ENCODE assay signal across 2 cellular contexts in the genomic region with DNA sequence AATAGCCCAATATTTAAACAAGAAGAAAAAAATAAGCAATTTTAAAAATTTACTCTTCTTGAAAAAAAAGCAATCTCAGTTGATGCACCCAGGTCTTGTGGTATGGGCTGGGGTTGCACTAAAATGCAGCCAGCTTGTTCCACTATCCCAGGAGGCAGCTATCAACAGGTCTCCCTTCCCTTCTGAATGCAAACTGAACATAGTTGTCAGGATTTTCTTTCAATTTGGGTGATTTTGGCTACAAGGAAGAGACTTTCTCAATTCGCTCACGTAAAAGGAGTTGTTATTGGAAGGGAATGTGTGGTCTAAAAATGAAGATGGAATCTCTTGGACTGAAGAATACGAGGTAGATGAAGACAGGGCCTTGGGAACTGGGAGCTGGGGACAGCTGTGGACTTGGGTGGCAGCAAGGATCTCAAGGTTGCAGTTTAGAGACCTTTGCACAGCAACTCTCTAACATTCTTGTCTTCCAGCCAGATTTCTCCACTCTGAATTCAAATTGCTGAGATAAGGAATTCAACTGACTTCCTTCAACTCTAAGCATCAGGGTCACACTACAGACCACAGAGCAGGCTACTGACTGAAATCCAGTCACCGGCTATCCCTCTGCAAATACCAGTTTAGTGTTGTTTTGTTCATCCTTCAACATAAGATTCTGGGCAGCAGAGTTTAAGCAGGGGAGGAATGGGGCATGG.
TF ChIP-seq lines count a peak whose summit lies in the region.

No MANE protein-coding gene starts in this region.

TF ChIP-seq in SK-N-SH treated with all-trans-retinoic acid at 6 μM for 48 hours, 23 proteins besides CTCF, POLR2A, EP300 and RAD21 (continued from another document):
- TF ChIP-seq ZFP30 (CRISPR knock-in tag; IDR thresholded peaks at IDR 0.05), result no peak

TF ChIP-seq in SK-N-SH, 30 proteins besides CTCF, POLR2A, EP300 and RAD21:
- TF ChIP-seq, protein P1, sequence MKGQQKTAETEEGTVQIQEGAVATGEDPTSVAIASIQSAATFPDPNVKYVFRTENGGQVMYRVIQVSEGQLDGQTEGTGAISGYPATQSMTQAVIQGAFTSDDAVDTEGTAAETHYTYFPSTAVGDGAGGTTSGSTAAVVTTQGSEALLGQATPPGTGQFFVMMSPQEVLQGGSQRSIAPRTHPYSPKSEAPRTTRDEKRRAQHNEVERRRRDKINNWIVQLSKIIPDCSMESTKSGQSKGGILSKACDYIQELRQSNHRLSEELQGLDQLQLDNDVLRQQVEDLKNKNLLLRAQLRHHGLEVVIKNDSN (IDR thresholded peaks at IDR 0.05; ENCODE audit: borderline replicate concordance, low read depth), result no peak
- TF ChIP-seq, protein P2, sequence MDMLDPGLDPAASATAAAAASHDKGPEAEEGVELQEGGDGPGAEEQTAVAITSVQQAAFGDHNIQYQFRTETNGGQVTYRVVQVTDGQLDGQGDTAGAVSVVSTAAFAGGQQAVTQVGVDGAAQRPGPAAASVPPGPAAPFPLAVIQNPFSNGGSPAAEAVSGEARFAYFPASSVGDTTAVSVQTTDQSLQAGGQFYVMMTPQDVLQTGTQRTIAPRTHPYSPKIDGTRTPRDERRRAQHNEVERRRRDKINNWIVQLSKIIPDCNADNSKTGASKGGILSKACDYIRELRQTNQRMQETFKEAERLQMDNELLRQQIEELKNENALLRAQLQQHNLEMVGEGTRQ (IDR thresholded peaks at IDR 0.05; ENCODE audit: borderline replicate concordance, low read depth, low read length), result no peak
- TF ChIP-seq TAF1 (IDR thresholded peaks at IDR 0.05; ENCODE audit: borderline replicate concordance, low read depth, low read length), result no peak
- no peak for TF ChIP-seq RFX5 (IDR thresholded peaks at IDR 0.05; ENCODE audit: low read length)
- no peak for TF ChIP-seq GATA2 (CRISPR knock-in tag; IDR thresholded peaks at IDR 0.05)
- no peak for TF ChIP-seq GABPA (IDR thresholded peaks at IDR 0.05; ENCODE audit: low read depth)
- no peak for TF ChIP-seq SIN3A (IDR thresholded peaks at IDR 0.05; ENCODE audit: borderline replicate concordance, low read depth, low read length)
- TF ChIP-seq JUND (IDR thresholded peaks at IDR 0.05), result no peak
- no peak for TF ChIP-seq RXRA (IDR thresholded peaks at IDR 0.05; ENCODE audit: borderline replicate concordance, low read depth)
- TF ChIP-seq ELF1 (IDR thresholded peaks at IDR 0.05), result no peak
TF ChIP-seq in SK-N-SH: peak in this region for 0.
